ENCODE assay signal across 8 cellular contexts in the genomic region with DNA sequence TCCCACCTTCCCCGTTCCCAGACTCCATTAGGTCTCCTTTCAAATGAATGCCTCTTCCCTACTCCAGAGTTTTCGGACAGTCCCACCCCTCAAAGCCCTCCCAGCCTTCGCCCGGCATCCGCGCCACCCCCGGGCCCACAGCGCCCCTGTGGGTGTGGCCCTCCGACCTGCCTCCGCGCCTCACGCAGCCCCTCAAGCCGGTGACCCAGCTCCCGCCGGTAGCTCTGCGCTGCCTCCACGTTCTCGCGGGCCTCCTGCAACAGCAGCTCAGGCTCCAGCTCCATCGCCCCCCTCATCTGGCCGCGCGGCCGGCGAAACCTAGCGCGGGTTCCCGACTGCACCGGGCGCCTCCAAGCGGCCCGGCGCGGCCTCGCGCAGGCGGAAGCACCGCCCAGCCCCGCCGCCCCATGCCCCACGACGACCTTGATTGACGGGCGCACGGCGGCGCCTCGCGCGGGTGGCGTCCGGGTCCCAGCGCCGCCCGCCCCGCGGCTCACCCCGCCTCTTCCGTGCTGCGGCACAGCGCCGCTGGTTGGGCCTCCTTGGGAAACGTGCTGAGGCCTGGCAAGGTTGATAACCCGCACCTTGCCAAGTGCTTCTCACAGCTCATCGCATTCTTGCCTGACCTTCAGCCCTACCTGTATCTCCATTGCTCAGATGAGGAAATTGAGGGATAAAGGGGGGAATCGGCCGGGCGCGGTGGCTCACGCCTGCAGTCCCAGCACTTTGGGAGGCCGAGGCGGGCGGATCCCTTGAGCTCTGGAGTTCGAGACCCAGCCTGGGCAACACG. TPM values are rescaled to one million over a fixed set of nuclear protein-coding genes. Genes with fewer than 3 reads are reported as not detected.
DNase-seq lines count a peak whose midpoint lies in the region; ATAC-seq and TF ChIP-seq lines count a peak whose summit lies in the region.

A gene with protein sequence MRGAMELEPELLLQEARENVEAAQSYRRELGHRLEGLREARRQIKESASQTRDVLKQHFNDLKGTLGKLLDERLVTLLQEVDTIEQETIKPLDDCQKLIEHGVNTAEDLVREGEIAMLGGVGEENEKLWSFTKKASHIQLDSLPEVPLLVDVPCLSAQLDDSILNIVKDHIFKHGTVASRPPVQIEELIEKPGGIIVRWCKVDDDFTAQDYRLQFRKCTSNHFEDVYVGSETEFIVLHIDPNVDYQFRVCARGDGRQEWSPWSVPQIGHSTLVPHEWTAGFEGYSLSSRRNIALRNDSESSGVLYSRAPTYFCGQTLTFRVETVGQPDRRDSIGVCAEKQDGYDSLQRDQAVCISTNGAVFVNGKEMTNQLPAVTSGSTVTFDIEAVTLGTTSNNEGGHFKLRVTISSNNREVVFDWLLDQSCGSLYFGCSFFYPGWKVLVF (minus strand): TSS at position 337 of the 790 bp plus-strand sequence. CDS start 41 bp downstream, at position 296.

- no peaks in the 10 kb centered on the region for H3K27me3 ChIP-seq in liver (ENCODE audit: control insufficient read depth in 4 of 4, insufficient read depth in 4 of 4, low read length in 3 of 4)

- H3K27me3 Mint-ChIP-seq in CD14-positive monocyte (ENCODE audit: low read depth in 3 of 3) = peaks cover 0 to 1% (median 0%) of the 10 kb centered on the region in 3 donors

- no peaks in the 10 kb centered on the region for H3K9me3 ChIP-seq in liver (ENCODE audit: control insufficient read depth in 4 of 4, low read length in 3 of 4)

- no peaks in the 10 kb centered on the region for H3K36me3 ChIP-seq in liver (ENCODE audit: control insufficient read depth in 4 of 4, insufficient read depth in 3 of 4, low read depth in 1 of 4, low read length in 3 of 4)

- peak; percentile 81 for DNase-seq in CD14-positive monocyte (ENCODE audit: low spot score)
- DNase-seq in NCI-H748 (lab: John Stamatoyannopoulos, UW; ENCODE audit: unreplicated experiment) = peak; percentile 96
- DNase-seq in activated CD4-positive, alpha-beta T cell treated with anti-CD3 and anti-CD28 coated beads, Interleukin-2, amount 50 U/mL, for 24 hours (ENCODE audit: low read depth in 1 of 2, low spot score in 1 of 2) = peak; percentile 81 to 84
- peak; percentile 95 for DNase-seq in dermis blood vessel endothelial cell
- peak; percentile 90 for DNase-seq in stimulated activated CD4-positive, alpha-beta T cell treated with anti-CD3 and anti-CD28 coated beads, Interleukin-4, amount 100 ng/mL, for 1 hour

- H3K4me1 ChIP-seq in liver (ENCODE audit: control insufficient read depth in 4 of 4, insufficient read depth in 4 of 4, low read length in 3 of 4) = peaks cover 0 to 12% (median 6%) of the 10 kb centered on the region in 4 donors

- H3K27ac Mint-ChIP-seq in CD14-positive monocyte = peak within 1 kb of the TSS; percentile 82 to 97 (median 89)

- peak within 1 kb of the TSS; percentile 88 to 90 (median 89) for H3K4me3 ChIP-seq in liver (ENCODE audit: low read depth in 1 of 3, low read length in 3 of 3)

- ATAC-seq in GM19372 (IDR thresholded peaks at IDR 0.05; ENCODE audit: low read depth, unreplicated experiment) (peak; percentile 96), HG03558 (IDR thresholded peaks at IDR 0.05; ENCODE audit: extremely low read depth, unreplicated experiment) (peak; percentile 65)

- H3K9ac ChIP-seq in liver (ENCODE audit: low read depth in 1 of 2, low read length in 2 of 2) = peak within 1 kb of the TSS; percentile 66 to 70

- H3K27ac ChIP-seq in liver (ENCODE audit: low read depth in 1 of 2, low read length in 2 of 2) = peak within 1 kb of the TSS; percentile 68 to 81

- TF ChIP-seq CTCF in CD14-positive monocyte (IDR thresholded peaks at IDR 0.05) (peak; percentile 71), liver (IDR thresholded peaks at IDR 0.05; ENCODE audit: low read depth, low read length, missing input control) (peak; percentile 28)

- H3K4me1 Mint-ChIP-seq in CD14-positive monocyte = peaks cover 39% of the 10 kb centered on the region

- peak in 1 of 2 donors; percentile 37 for TF ChIP-seq RAD21 in liver (IDR thresholded peaks at IDR 0.05)

- H3K9me3 Mint-ChIP-seq in CD14-positive monocyte = no peaks in the 10 kb centered on the region

- H3K4me3 Mint-ChIP-seq in CD14-positive monocyte = peak within 1 kb of the TSS; percentile 98

- WGBS in liver = 7% methylated on average over 75 of the region's 75 CpGs

- H3K36me3 Mint-ChIP-seq in CD14-positive monocyte = peaks cover 3 to 9% of the 10 kb centered on the region in 2 donors

- intact Hi-C loops in CD14-positive monocyte (cut with micrococcal nuclease) = loop anchor here in 1 of 2 donors (2.0 to 10.0 kb wide), 3 partner anchors 16 to 480 kb away; a partner anchor contains a TSS

TF ChIP-seq in liver, 16 proteins besides CTCF, POLR2A, EP300 and RAD21:
- TF ChIP-seq TAF1 (conservative IDR thresholded peaks at IDR 0.05) = no peak
- TF ChIP-seq HNF4A (conservative IDR thresholded peaks at IDR 0.05) = no peak
- TF ChIP-seq GABPA (IDR thresholded peaks at IDR 0.05 in 1 of 2, conservative IDR thresholded peaks at IDR 0.05 in 1 of 2) = peak in 1 of 2 donors; percentile 45
- TF ChIP-seq, protein P1, sequence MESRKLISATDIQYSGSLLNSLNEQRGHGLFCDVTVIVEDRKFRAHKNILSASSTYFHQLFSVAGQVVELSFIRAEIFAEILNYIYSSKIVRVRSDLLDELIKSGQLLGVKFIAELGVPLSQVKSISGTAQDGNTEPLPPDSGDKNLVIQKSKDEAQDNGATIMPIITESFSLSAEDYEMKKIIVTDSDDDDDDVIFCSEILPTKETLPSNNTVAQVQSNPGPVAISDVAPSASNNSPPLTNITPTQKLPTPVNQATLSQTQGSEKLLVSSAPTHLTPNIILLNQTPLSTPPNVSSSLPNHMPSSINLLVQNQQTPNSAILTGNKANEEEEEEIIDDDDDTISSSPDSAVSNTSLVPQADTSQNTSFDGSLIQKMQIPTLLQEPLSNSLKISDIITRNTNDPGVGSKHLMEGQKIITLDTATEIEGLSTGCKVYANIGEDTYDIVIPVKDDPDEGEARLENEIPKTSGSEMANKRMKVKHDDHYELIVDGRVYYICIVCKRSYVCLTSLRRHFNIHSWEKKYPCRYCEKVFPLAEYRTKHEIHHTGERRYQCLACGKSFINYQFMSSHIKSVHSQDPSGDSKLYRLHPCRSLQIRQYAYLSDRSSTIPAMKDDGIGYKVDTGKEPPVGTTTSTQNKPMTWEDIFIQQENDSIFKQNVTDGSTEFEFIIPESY (IDR thresholded peaks at IDR 0.05) = no peak
- TF ChIP-seq RXRA (IDR thresholded peaks at IDR 0.05) = peak in 1 of 2 donors; percentile 11
- TF ChIP-seq YY1 (IDR thresholded peaks at IDR 0.05) = peak; percentile 30
- TF ChIP-seq, protein P2, sequence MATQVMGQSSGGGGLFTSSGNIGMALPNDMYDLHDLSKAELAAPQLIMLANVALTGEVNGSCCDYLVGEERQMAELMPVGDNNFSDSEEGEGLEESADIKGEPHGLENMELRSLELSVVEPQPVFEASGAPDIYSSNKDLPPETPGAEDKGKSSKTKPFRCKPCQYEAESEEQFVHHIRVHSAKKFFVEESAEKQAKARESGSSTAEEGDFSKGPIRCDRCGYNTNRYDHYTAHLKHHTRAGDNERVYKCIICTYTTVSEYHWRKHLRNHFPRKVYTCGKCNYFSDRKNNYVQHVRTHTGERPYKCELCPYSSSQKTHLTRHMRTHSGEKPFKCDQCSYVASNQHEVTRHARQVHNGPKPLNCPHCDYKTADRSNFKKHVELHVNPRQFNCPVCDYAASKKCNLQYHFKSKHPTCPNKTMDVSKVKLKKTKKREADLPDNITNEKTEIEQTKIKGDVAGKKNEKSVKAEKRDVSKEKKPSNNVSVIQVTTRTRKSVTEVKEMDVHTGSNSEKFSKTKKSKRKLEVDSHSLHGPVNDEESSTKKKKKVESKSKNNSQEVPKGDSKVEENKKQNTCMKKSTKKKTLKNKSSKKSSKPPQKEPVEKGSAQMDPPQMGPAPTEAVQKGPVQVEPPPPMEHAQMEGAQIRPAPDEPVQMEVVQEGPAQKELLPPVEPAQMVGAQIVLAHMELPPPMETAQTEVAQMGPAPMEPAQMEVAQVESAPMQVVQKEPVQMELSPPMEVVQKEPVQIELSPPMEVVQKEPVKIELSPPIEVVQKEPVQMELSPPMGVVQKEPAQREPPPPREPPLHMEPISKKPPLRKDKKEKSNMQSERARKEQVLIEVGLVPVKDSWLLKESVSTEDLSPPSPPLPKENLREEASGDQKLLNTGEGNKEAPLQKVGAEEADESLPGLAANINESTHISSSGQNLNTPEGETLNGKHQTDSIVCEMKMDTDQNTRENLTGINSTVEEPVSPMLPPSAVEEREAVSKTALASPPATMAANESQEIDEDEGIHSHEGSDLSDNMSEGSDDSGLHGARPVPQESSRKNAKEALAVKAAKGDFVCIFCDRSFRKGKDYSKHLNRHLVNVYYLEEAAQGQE (IDR thresholded peaks at IDR 0.05) = no peak

RNA-seq across cellular contexts. Expression of the gene that starts here (rescaled TPM):
- polyA plus RNA-seq in CD14-positive monocyte (10 to 100 TPM; 88.5 to 92.8 TPM), liver (1 to 10 TPM; 2.4 to 3.5 TPM)
- total RNA-seq in dermis blood vessel endothelial cell (24.1 and 28.6 TPM in 2 replicates), liver (10 to 100 TPM in 1 of 2 donors, 1 to 10 TPM in 1; 5.7 to 26.5 TPM)

Comparison
In these comparisons a context has a peak if more than half of its experiments do, and no peak if none do; other contexts are left out.
1. Peak in every context shown above with its lines: DNase-seq, ATAC-seq, H3K4me3 ChIP-seq and H3K27ac ChIP-seq.
2. RNA of the gene that starts here (polyA plus RNA-seq): 88.5 to 92.8 TPM in CD14-positive monocyte; 2.4 to 3.5 TPM in liver; every median in the first group is over 10 times any median in the second.